In the genomic region with DNA sequence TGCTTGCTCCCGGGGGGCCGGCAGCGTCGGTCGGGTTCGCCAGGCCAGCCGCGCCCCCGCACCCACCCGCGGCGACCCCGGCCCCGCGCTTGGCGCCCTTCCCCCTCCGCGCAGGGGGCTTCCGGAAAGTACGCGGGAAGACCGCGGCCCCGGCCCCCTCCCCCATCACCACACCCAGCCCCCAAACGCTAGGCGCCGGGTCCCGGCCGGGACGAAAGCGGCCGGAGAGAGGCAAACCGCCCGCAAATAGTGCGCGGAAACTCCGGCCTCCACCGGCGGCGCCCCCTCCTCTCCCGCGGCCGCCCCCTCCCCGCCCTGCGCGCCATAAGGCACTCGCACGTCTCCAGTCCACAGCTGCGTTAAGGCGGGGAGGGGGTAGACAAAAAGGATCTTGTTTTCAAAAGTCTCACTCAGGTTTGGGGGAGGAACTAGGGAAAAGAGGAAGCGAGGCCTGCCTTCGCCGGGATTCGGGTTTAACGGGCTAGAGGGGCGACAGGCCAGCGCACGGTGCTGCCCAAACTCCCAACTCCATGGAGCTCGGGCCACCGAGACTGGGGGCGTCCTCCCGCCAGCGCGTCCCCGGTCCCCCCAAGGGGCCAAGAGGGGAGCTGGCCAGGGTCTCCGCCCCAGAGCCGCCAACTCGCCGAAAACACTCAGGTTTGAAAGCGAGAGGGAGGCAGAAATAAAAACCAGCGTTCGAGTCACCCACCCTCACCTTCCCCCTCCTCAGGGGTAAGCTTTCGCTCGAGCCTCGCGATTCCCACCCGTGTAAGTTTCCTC, we compare ENCODE assay signal across 8 cellular contexts. TPM values are rescaled to one million over a fixed set of nuclear protein-coding genes. Genes with fewer than 3 reads are reported as not detected.
DNase-seq lines count a peak whose midpoint lies in the region; ATAC-seq and TF ChIP-seq lines count a peak whose summit lies in the region.

No MANE protein-coding gene starts in this region.

- H2BK12ac ChIP-seq in mesenchymal stem cell (ENCODE audit: low read length in 2 of 2), result peak overlapping the region; percentile 76 to 86

- H3K79me1 ChIP-seq in mesenchymal stem cell (replicated peaks; ENCODE audit: low read length, poor library complexity, severe bottlenecking), result no peaks in the 10 kb centered on the region

- ATAC-seq in HG03469 (IDR thresholded peaks at IDR 0.05; ENCODE audit: unreplicated experiment) (no peak), HG02885 (IDR thresholded peaks at IDR 0.05; ENCODE audit: poor library complexity, unreplicated experiment) (no peak)

- H3K36me3 Mint-ChIP-seq in endodermal cell (ENCODE audit: low read depth), result peaks cover 8% of the 10 kb centered on the region
- peaks cover 11% of the 10 kb centered on the region for H3K36me3 Mint-ChIP-seq in stimulated activated naive CD8-positive, alpha-beta T cell treated with anti-CD3 and anti-CD28 coated beads, Interleukin-15, Interleukin-2, amounts not matched to agents 100 ng/mL and 50 ng/mL, for 24 hours (ENCODE audit: low read depth)

- H3K27me3 ChIP-seq in endodermal cell (ENCODE audit: control insufficient read depth, insufficient read depth, low read length, poor library complexity, severe bottlenecking), result no peaks in the 10 kb centered on the region
- H3K27me3 ChIP-seq in mesenchymal stem cell (ENCODE audit: control insufficient read depth in 1 of 2, insufficient read depth in 1 of 2, low read length in 2 of 2), result no peaks in the 10 kb centered on the region

- peak overlapping the region; percentile 90 to 99 for H3K4ac ChIP-seq in mesenchymal stem cell (ENCODE audit: low read depth in 1 of 2, low read length in 2 of 2)

- peak overlapping the region; percentile 99 to 100 for H3K18ac ChIP-seq in mesenchymal stem cell (ENCODE audit: low read depth in 1 of 2, low read length in 2 of 2)

- H2BK15ac ChIP-seq in mesenchymal stem cell (ENCODE audit: low read depth, poor library complexity, severe bottlenecking), result peak overlapping the region; percentile 88

- no peak overlapping the region for H2AFZ ChIP-seq in mesenchymal stem cell (ENCODE audit: low read depth, low read length)

- TF ChIP-seq CTCF in GM12864 (IDR thresholded peaks at IDR 0.05; ENCODE audit: low read depth, low read length, missing control alignments) (no peak), endodermal cell (conservative IDR thresholded peaks at IDR 0.05) (no peak)

- H3K4me3 Mint-ChIP-seq in endodermal cell, result peak overlapping the region; percentile 91
- H3K4me3 Mint-ChIP-seq in stimulated activated naive CD8-positive, alpha-beta T cell treated with anti-CD3 and anti-CD28 coated beads, Interleukin-15, Interleukin-2, amounts not matched to agents 100 ng/mL and 50 ng/mL, for 24 hours, result peak overlapping the region; percentile 92

- DNase-seq in GM12864 (ENCODE audit: low read depth) (no peak), NCI-H1092 treated with DMSO at 0.1 percent for 48 hours (lab: John Stamatoyannopoulos, UW) (peak; percentile 13), endodermal cell (peak; percentile 87), mesenchymal stem cell (peak; percentile 59)
- DNase-seq in activated CD4-positive, alpha-beta T cell treated with anti-CD3 and anti-CD28 coated beads, Interleukin-2, amount 50 U/mL, for 4 hours, result peak; percentile 24 to 29

- H2BK5ac ChIP-seq in mesenchymal stem cell (ENCODE audit: low read depth, low read length, poor library complexity, severe bottlenecking), result peak overlapping the region; percentile 92

- H3K27ac ChIP-seq in endodermal cell (ENCODE audit: low read depth, low read length) (peak overlapping the region; percentile 94), mesenchymal stem cell (ENCODE audit: low read length, poor library complexity, severe bottlenecking) (peak overlapping the region; percentile 90)

- H3K23ac ChIP-seq in mesenchymal stem cell (ENCODE audit: low read length in 2 of 2), result peak overlapping the region; percentile 82 to 92

- H3K27ac Mint-ChIP-seq in endodermal cell, result peak overlapping the region; percentile 97
- H3K27ac Mint-ChIP-seq in stimulated activated naive CD8-positive, alpha-beta T cell treated with anti-CD3 and anti-CD28 coated beads, Interleukin-15, Interleukin-2, amounts not matched to agents 100 ng/mL and 50 ng/mL, for 24 hours, result peak overlapping the region; percentile 95

- peaks cover 12% of the 10 kb centered on the region for H3K4me1 ChIP-seq in endodermal cell (ENCODE audit: control insufficient read depth, insufficient read depth, low read length)
- peaks cover 2% of the 10 kb centered on the region for H3K4me1 ChIP-seq in mesenchymal stem cell (ENCODE audit: control insufficient read depth, insufficient read depth, low read depth, low read length)

- no peaks in the 10 kb centered on the region for H3K9me3 Mint-ChIP-seq in endodermal cell
- H3K9me3 Mint-ChIP-seq in stimulated activated naive CD8-positive, alpha-beta T cell treated with anti-CD3 and anti-CD28 coated beads, Interleukin-15, Interleukin-2, amounts not matched to agents 100 ng/mL and 50 ng/mL, for 24 hours, result no peaks in the 10 kb centered on the region

- H3K14ac ChIP-seq in mesenchymal stem cell (ENCODE audit: low read length in 2 of 2), result peak overlapping the region; percentile 95 to 99

- peaks cover 44% of the 10 kb centered on the region for H3K4me1 Mint-ChIP-seq in endodermal cell
- peaks cover 56% of the 10 kb centered on the region for H3K4me1 Mint-ChIP-seq in stimulated activated naive CD8-positive, alpha-beta T cell treated with anti-CD3 and anti-CD28 coated beads, Interleukin-15, Interleukin-2, amounts not matched to agents 100 ng/mL and 50 ng/mL, for 24 hours (ENCODE audit: low read depth)

- H3K4me2 ChIP-seq in mesenchymal stem cell (ENCODE audit: low read length, poor library complexity, severe bottlenecking), result peak overlapping the region; percentile 84

- H3K27me3 Mint-ChIP-seq in endodermal cell (ENCODE audit: insufficient read depth), result peaks cover 14% of the 10 kb centered on the region
- H3K27me3 Mint-ChIP-seq in stimulated activated naive CD8-positive, alpha-beta T cell treated with anti-CD3 and anti-CD28 coated beads, Interleukin-15, Interleukin-2, amounts not matched to agents 100 ng/mL and 50 ng/mL, for 24 hours, result no peaks in the 10 kb centered on the region

- H3K36me3 ChIP-seq in endodermal cell (ENCODE audit: control insufficient read depth, insufficient read depth, low read length) (peaks cover 12% of the 10 kb centered on the region), mesenchymal stem cell (ENCODE audit: control insufficient read depth in 1 of 2, insufficient read depth in 2 of 2, low read depth in 1 of 2, low read length in 2 of 2) (no peaks in the 10 kb centered on the region)

- 0% methylated on average over 26 to 75 of the region's 77 CpGs for WGBS in endodermal cell (ENCODE audit: insufficient coverage in 1 of 2, insufficient read length in 1 of 2), 2 experiments
- WGBS in mesenchymal stem cell, result 1% methylated on average over 44 of the region's 77 CpGs

- H3K4me3 ChIP-seq in GM12864 (ENCODE audit: low read depth, low read length) (peak overlapping the region; percentile 95), endodermal cell (ENCODE audit: low read length) (peak overlapping the region; percentile 96), mesenchymal stem cell (ENCODE audit: insufficient read depth in 1 of 2, low read depth in 1 of 2, low read length in 2 of 2) (peak overlapping the region; percentile 81 to 93)

- peak overlapping the region; percentile 90 for H4K8ac ChIP-seq in mesenchymal stem cell (ENCODE audit: low read length)

- peak overlapping the region; percentile 99 for H2BK120ac ChIP-seq in mesenchymal stem cell (ENCODE audit: low read depth, low read length)

- H2AK5ac ChIP-seq in mesenchymal stem cell (ENCODE audit: low read length, severe bottlenecking), result peak overlapping the region; percentile 90

- H4K91ac ChIP-seq in mesenchymal stem cell (ENCODE audit: low read length), result peak overlapping the region; percentile 98

- no peaks in the 10 kb centered on the region for H3K9me3 ChIP-seq in endodermal cell (ENCODE audit: control insufficient read depth, low read length)
- H3K9me3 ChIP-seq in mesenchymal stem cell (ENCODE audit: control insufficient read depth, low read length), result no peaks in the 10 kb centered on the region

- H3K9ac ChIP-seq in endodermal cell (ENCODE audit: extremely low read depth, low read length, poor library complexity, severe bottlenecking), result peak overlapping the region; percentile 91
- H3K9ac ChIP-seq in mesenchymal stem cell (ENCODE audit: low read length), result peak overlapping the region; percentile 96

RNA-seq across cellular contexts. Expression of a gene that starts 1.8 kb away (rescaled TPM):
- 100 to 1,000 TPM; 346 to 385 TPM for total RNA-seq in endodermal cell
- polyA plus RNA-seq in endodermal cell (2013, experiment 1 of 2), result 302 TPM
- 289 TPM for polyA plus RNA-seq in endodermal cell (2013, experiment 2 of 2)
- polyA plus RNA-seq in mesenchymal stem cell (2013, experiment 1 of 2), result 146 TPM
- polyA plus RNA-seq in mesenchymal stem cell (2013, experiment 2 of 2), result 155 TPM
